ENCODE assay signal across 7 cellular contexts in genomic region chr4:107721436-107722090, GRCh38. TPM values are rescaled to one million over a fixed set of nuclear protein-coding genes. Genes with fewer than 3 reads are reported as not detected.
DNase-seq lines count a peak whose midpoint lies in the region; ATAC-seq, FAIRE-seq and TF ChIP-seq lines count a peak whose summit lies in the region.

No MANE protein-coding gene starts in this region.

- H3K27ac ChIP-seq in esophagus squamous epithelium (peak overlapping the region in 1 of 4 donors; percentile 10), small intestine (ENCODE audit: low read depth in 1 of 2, low read length in 1 of 2) (peak overlapping the region in 1 of 2 donors; percentile 94)

- H3K4me3 ChIP-seq in esophagus squamous epithelium: peak overlapping the region in 3 of 4 donors; percentile 87 to 95 (median 95)
- peak overlapping the region; percentile 56 to 88 for H3K4me3 ChIP-seq in small intestine (ENCODE audit: low read depth in 1 of 2, low read length in 2 of 2)

- intact Hi-C loops in esophagus squamous epithelium (cut with DNase I): no loop called here

- H3K9me3 ChIP-seq in esophagus squamous epithelium (no peaks in the 10 kb centered on the region), small intestine (ENCODE audit: control insufficient read depth, low read depth) (no peaks in the 10 kb centered on the region)

- peak; percentile 81 for DNase-seq in NAMALWA (ENCODE audit: low spot score)
- DNase-seq in activated CD8-positive, alpha-beta memory T cell treated with anti-CD3 and anti-CD28 coated beads for 48 hours (ENCODE audit: low read depth in 2 of 3, low spot score in 2 of 3): peak in 2 of 3 experiments; percentile 14 to 17
- peak; percentile 4 for DNase-seq in esophagus squamous epithelium (lab: John Stamatoyannopoulos, UW)
- no peak for DNase-seq in small intestine
- DNase-seq in midbrain (lab: John Stamatoyannopoulos, UW): no peak

- no peak for FAIRE-seq in small intestine (lab: Jason Lieb, UNC)

- no peaks in the 10 kb centered on the region for H3K27me3 ChIP-seq in esophagus squamous epithelium
- H3K27me3 ChIP-seq in small intestine (ENCODE audit: control insufficient read depth in 2 of 2, insufficient read depth in 2 of 2, low read length in 2 of 2): no peaks in the 10 kb centered on the region

- no peak for TF ChIP-seq CTCF in esophagus squamous epithelium (IDR thresholded peaks at IDR 0.05)

- TF ChIP-seq POLR2A in esophagus squamous epithelium (IDR thresholded peaks at IDR 0.05): no peak

- ATAC-seq in GM18867 (IDR thresholded peaks at IDR 0.05; ENCODE audit: unreplicated experiment) (no peak), HG02870 (IDR thresholded peaks at IDR 0.05; ENCODE audit: unreplicated experiment) (no peak)

- WGBS in esophagus squamous epithelium, 2 donors: 73 to 77% methylated on average over 5 to 6 of the region's 9 CpGs
- WGBS in small intestine, 3 donors: 24 to 41% (median 34%) methylated on average over 9 of the region's 9 CpGs

- H3K36me3 ChIP-seq in esophagus squamous epithelium (no peaks in the 10 kb centered on the region), small intestine (ENCODE audit: control insufficient read depth in 2 of 2, insufficient read depth in 2 of 2, low read length in 2 of 2) (no peaks in the 10 kb centered on the region)

- H3K4me1 ChIP-seq in esophagus squamous epithelium (peaks cover 0 to 39% (median 9%) of the 10 kb centered on the region in 3 donors), small intestine (ENCODE audit: control insufficient read depth in 2 of 2, insufficient read depth in 1 of 2, low read depth in 1 of 2, low read length in 1 of 2) (no peaks in the 10 kb centered on the region)

RNA-seq across cellular contexts. Expression of gene PAPSS1, which starts 1.5 kb away (rescaled TPM):
- total RNA-seq in esophagus squamous epithelium: 10 to 100 TPM; 30.8 to 54.1 (median 36.0) TPM
- polyA plus RNA-seq in small intestine: 10 to 100 TPM; 15.4 to 25.9 (median 17.7) TPM

Comparison
In these comparisons a context has a peak if more than half of its experiments do, and no peak if none do; other contexts are left out.
1. DNase-seq: peak in NAMALWA (single experiment), activated CD8-positive, alpha-beta memory T cell treated with anti-CD3 and anti-CD28 coated beads for 48 hours (2 of 3) and esophagus squamous epithelium (single experiment); none in small intestine (single experiment) and midbrain (single experiment).